Comparison of ENCODE assay signal across 34 cellular contexts in genomic region chr6:122821095-122821494, GRCh38. TPM values are rescaled to one million over a fixed set of nuclear protein-coding genes. Genes with fewer than 3 reads are reported as not detected.
"Had no signal": no experiment of that assay in that cellular context is flagged by ENCODE, and none has a peak within 500 bp of the region (broad histone marks: within the 10 kb centered on the region; RNA-seq: fewer than 3 reads in every experiment).

No MANE protein-coding gene starts in this region.

- H3K4me1 ChIP-seq: adrenal gland, breast epithelium, colonic mucosa, gastroesophageal sphincter, heart right ventricle had no signal

- H3K36me3 ChIP-seq: adrenal gland, breast epithelium, cardiac muscle cell, colonic mucosa, esophagus squamous epithelium, gastroesophageal sphincter, heart right ventricle had no signal

- DNase-seq: activated CD4-positive, alpha-beta memory T cell treated with anti-CD3 and anti-CD28 coated beads, Interleukin-2, amount 10 ng/mL, durations not matched to agents 7 days and 5 days; activated CD4-positive, alpha-beta T cell treated with anti-CD3 and anti-CD28 coated beads for 1 hour; activated CD4-positive, alpha-beta T cell treated with anti-CD3 and anti-CD28 coated beads for 4 hours; activated CD4-positive, alpha-beta T cell treated with anti-CD3 and anti-CD28 coated beads, Interleukin-2, amount 10 ng/mL, durations not matched to agents 7 days and 5 days; activated CD4-positive, alpha-beta T cell treated with anti-CD3 and anti-CD28 coated beads, Interleukin-2, amount 50 U/mL, for 4 hours; activated CD8-positive, alpha-beta memory T cell treated with anti-CD3 and anti-CD28 coated beads for 24 hours; activated effector memory CD4-positive, alpha-beta T cell treated with anti-CD3 and anti-CD28 coated beads, Interleukin-2, amount 50 U/mL, for 16 hours; activated naive CD4-positive, alpha-beta T cell treated with anti-CD3 and anti-CD28 coated beads for 36 hours; activated naive CD8-positive, alpha-beta T cell treated with anti-CD3 and anti-CD28 coated beads for 36 hours; activated naive CD8-positive, alpha-beta T cell treated with anti-CD3 and anti-CD28 coated beads, Interleukin-2, amount 50 U/mL, for 24 hours; activated T-cell treated with anti-CD3 and anti-CD28 coated beads, Interleukin-2, amount 50 U/mL, for 4 hours; adrenal gland; amygdala; aorta; central memory CD4-positive, alpha-beta T cell; cerebellar nuclear complex; colonic mucosa; effector CD8-positive, alpha-beta T cell; esophagus squamous epithelium; foreskin melanocyte; heart right ventricle; T-helper 2 cell had no signal

- H3K9me3 ChIP-seq: adrenal gland, breast epithelium, colonic mucosa, esophagus squamous epithelium, gastroesophageal sphincter, heart right ventricle had no signal

- H3K27me3 ChIP-seq: adrenal gland, breast epithelium, cardiac muscle cell, colonic mucosa, esophagus squamous epithelium, gastroesophageal sphincter had no signal

- H3K27ac ChIP-seq: adrenal gland, breast epithelium, cardiac muscle cell, colonic mucosa, epithelial cell of prostate, esophagus squamous epithelium, gastroesophageal sphincter, heart right ventricle had no signal

- H3K4me3 ChIP-seq: adrenal gland, breast epithelium, cardiac muscle cell, colonic mucosa, esophagus squamous epithelium, gastroesophageal sphincter, heart right ventricle had no signal

RNA-seq across cellular contexts. Expression of gene FABP7, which starts 41.6 kb away (rescaled TPM):
- total RNA-seq: activated CD4-positive, alpha-beta memory T cell treated with anti-CD3 and anti-CD28 coated beads, Interleukin-2, amount 10 ng/mL, durations not matched to agents 7 days and 5 days; activated CD4-positive, alpha-beta T cell treated with anti-CD3 and anti-CD28 coated beads, Interleukin-2, amount 10 ng/mL, durations not matched to agents 7 days and 5 days; activated naive CD4-positive, alpha-beta T cell treated with anti-CD3 and anti-CD28 coated beads for 36 hours; activated naive CD8-positive, alpha-beta T cell treated with anti-CD3 and anti-CD28 coated beads for 36 hours; activated T-cell treated with anti-CD3 and anti-CD28 coated beads, Interleukin-2, amount 50 U/mL, for 4 hours; activated T-helper 1 cell treated with anti-CD3 and anti-CD28 coated beads, Interleukin-12 subunit alpha, Interleukin-12 subunit beta, Interleukin-2, Interleukin-4 antibody, amounts not matched to agents 30 ng/mL and 10 ng/mL and 1 ng/mL, durations not matched to agents 14 hours and 24 hours and 36 hours; activated T-helper 2 cell treated with anti-CD3 and anti-CD28 coated beads, Interferon-gamma antibody, Interleukin-2, Interleukin-4, amounts not matched to agents 10 μg/mL and 5 μg/mL and 100 μg/mL, durations not matched to agents 14 hours and 24 hours and 36 hours; adrenal gland; aorta; colonic mucosa; dermis microvascular lymphatic vessel endothelial cell; endothelial cell of umbilical vein; esophagus squamous epithelium; fibroblast of lung; fibroblast of villous mesenchyme; glomerular endothelial cell; heart right ventricle; T-helper 1 cell treated with Interleukin-12 subunit alpha and Interleukin-12 subunit beta and Interleukin-4 antibody, amounts not matched to agents 30 ng/mL and 1 ng/mL, for 36 hours had no signal
